8 cellular contexts compared by ENCODE assay signal in genomic region chr2:128736689-128737545, GRCh38.
DNase-seq lines count a peak whose midpoint lies in the region; ATAC-seq and TF ChIP-seq lines count a peak whose summit lies in the region.

No MANE protein-coding gene starts in this region.

- H3K36me3 ChIP-seq in smooth muscle cell (ENCODE audit: low read depth), result no peaks in the 10 kb centered on the region

- H2AFZ ChIP-seq in smooth muscle cell (ENCODE audit: low read depth), result peak overlapping the region; percentile 46

- TF ChIP-seq CTCF in smooth muscle cell (IDR thresholded peaks at IDR 0.05; ENCODE audit: borderline replicate concordance, insufficient read depth, poor library complexity, severe bottlenecking), result peak; percentile 100

- 49% methylated on average over 63 of the region's 71 CpGs for WGBS in smooth muscle cell (ENCODE audit: low lambda C conversion rate)

- H3K9ac ChIP-seq in smooth muscle cell (ENCODE audit: low read depth), result no peak overlapping the region

- H3K27me3 ChIP-seq in smooth muscle cell (ENCODE audit: low read depth), result no peaks in the 10 kb centered on the region

- in situ Hi-C loops in T47D (cut with HindIII; ENCODE audit: low pct_unique_long_range_greater_than_20kb, low sequenced_read_pairs), result no loop called here

- H3K27ac ChIP-seq in smooth muscle cell (ENCODE audit: low read depth), result no peak overlapping the region

- no peaks in the 10 kb centered on the region for H3K4me1 ChIP-seq in smooth muscle cell (ENCODE audit: low read depth)

- no peaks in the 10 kb centered on the region for H4K20me1 ChIP-seq in smooth muscle cell (ENCODE audit: low read depth)

- ATAC-seq in GM21381 (IDR thresholded peaks at IDR 0.05; ENCODE audit: unreplicated experiment) (peak; percentile 50), GM21723 (IDR thresholded peaks at IDR 0.05; ENCODE audit: unreplicated experiment) (no peak)

- no peaks in the 10 kb centered on the region for H3K79me2 ChIP-seq in smooth muscle cell (ENCODE audit: low read depth)

- H3F3A ChIP-seq in smooth muscle cell (ENCODE audit: low read depth), result no peaks in the 10 kb centered on the region

- peak overlapping the region; percentile 86 for H3K4me2 ChIP-seq in smooth muscle cell

- DNase-seq in CMK (ENCODE audit: low read depth), result peak; percentile 47
- peak; percentile 68 to 75 for DNase-seq in Kasumi-1 (lab: John Stamatoyannopoulos, UW)
- peak in 3 of 5 experiments; percentile 23 to 55 (median 37) for DNase-seq in T-helper 2 cell
- peak; percentile 72 to 84 for DNase-seq in T47D (ENCODE audit: low read depth in 1 of 2, low spot score in 1 of 2)
- peak; percentile 95 for DNase-seq in iPS-NIHi7 (ENCODE audit: extremely low spot score)
- DNase-seq in smooth muscle cell (lab: John Stamatoyannopoulos, UW; ENCODE audit: unreplicated experiment), result peak; percentile 43

- peak overlapping the region; percentile 40 for H3K4me3 ChIP-seq in smooth muscle cell

- H3K9me3 ChIP-seq in smooth muscle cell (replicated peaks; ENCODE audit: low read depth), result no peaks in the 10 kb centered on the region

Comparison
In these comparisons a context has a peak if more than half of its experiments do, and no peak if none do; other contexts are left out.
1. DNase-seq: peak in every context shown above with its lines; median percentile 95 in iPS-NIHi7; 78 in T47D; 72 in Kasumi-1; 47 in CMK; 43 in smooth muscle cell; 37 in T-helper 2 cell.